Comparison of ENCODE assay signal across 7 cellular contexts in genomic region chr1:85463666-85464496, GRCh38. TPM values are rescaled to one million over a fixed set of nuclear protein-coding genes. Genes with fewer than 3 reads are reported as not detected.
DNase-seq lines count a peak whose midpoint lies in the region; ATAC-seq, FAIRE-seq and TF ChIP-seq lines count a peak whose summit lies in the region.

No MANE protein-coding gene starts in this region.

- no peaks in the 10 kb centered on the region for H3K27me3 ChIP-seq in MM.1S (replicated peaks; ENCODE audit: insufficient read depth, low read length)
- H3K27me3 ChIP-seq in stomach smooth muscle (ENCODE audit: control insufficient read depth in 1 of 2, insufficient read depth in 2 of 2, low read length in 2 of 2): no peaks in the 10 kb centered on the region

- H3K9ac ChIP-seq in MM.1S (ENCODE audit: low read length) (peak overlapping the region; percentile 49; the same call in 1 of the 2 replicates), kidney (ENCODE audit: low read length in 2 of 2) (peak overlapping the region; percentile 49 to 87), stomach smooth muscle (ENCODE audit: low read length in 2 of 2) (peak overlapping the region in 1 of 2 donors; percentile 74)

- peak overlapping the region; percentile 94 for H3K4me2 ChIP-seq in MM.1S (ENCODE audit: low read depth, low read length)

- no peaks in the 10 kb centered on the region for H3K9me3 Mint-ChIP-seq in MCF 10A (ENCODE audit: unreplicated experiment)

- H3K36me3 ChIP-seq in MM.1S (replicated peaks; ENCODE audit: insufficient read depth, low read length): no peaks in the 10 kb centered on the region
- no peaks in the 10 kb centered on the region for H3K36me3 ChIP-seq in kidney (ENCODE audit: control insufficient read depth in 1 of 2, insufficient read depth in 2 of 2, low read length in 2 of 2)
- no peaks in the 10 kb centered on the region for H3K36me3 ChIP-seq in stomach smooth muscle (ENCODE audit: control insufficient read depth in 2 of 2, insufficient read depth in 2 of 2, low read length in 2 of 2)

- peak overlapping the region; percentile 48 for H3K4me3 ChIP-seq in GM12865 (ENCODE audit: low read depth, low read length)
- peak overlapping the region; percentile 77 for H3K4me3 ChIP-seq in MM.1S (ENCODE audit: low read length)
- H3K4me3 ChIP-seq in kidney (ENCODE audit: low read length in 2 of 2): peak overlapping the region; percentile 68 to 83
- H3K4me3 ChIP-seq in stomach smooth muscle (ENCODE audit: low read length in 2 of 2): peak overlapping the region; percentile 80 to 83

- H3K79me2 ChIP-seq in MM.1S (ENCODE audit: low read length): peaks cover 7% of the 10 kb centered on the region; the same call in 1 of the 2 replicates

- POLR2A ChIA-PET in MCF 10A (lab: Yijun Ruan, JAX): interaction anchor here (0.6 to 2.4 kb wide), 18 partner anchors 9 to 238 kb away, joined by 3 to 16 read pairs (median 4); partner anchors contain the start of genes C1orf52 and CCN1

- DNase-seq in GM12865 (ENCODE audit: low read depth): no peak
- DNase-seq in MM.1S: no peak
- DNase-seq in MCF 10A (ENCODE audit: unreplicated experiment): peak; percentile 22
- peak; percentile 78 for DNase-seq in kidney
- DNase-seq in putamen (ENCODE audit: low spot score): no peak

- CTCF ChIA-PET in MCF 10A (lab: Yijun Ruan, JAX): interaction anchor here (0.6 to 1.3 kb wide), 8 partner anchors 11 to 1790 kb away, joined by 3 to 4 read pairs (median 4); partner anchors contain the start of gene CCN1

- H3K4me3 Mint-ChIP-seq in MCF 10A (ENCODE audit: unreplicated experiment): peak overlapping the region; percentile 57

- no peak for ATAC-seq in GM19397 (IDR thresholded peaks at IDR 0.05; ENCODE audit: unreplicated experiment)

- intact Hi-C loops in MCF 10A (cut with micrococcal nuclease): loop anchor here (2.0 to 10.0 kb wide), 2 partner anchors 57 to 139 kb away; no protein-coding TSS in a partner anchor
- intact Hi-C loops in kidney (cut with DNase I): no loop called here

- no peaks in the 10 kb centered on the region for H3K27me3 Mint-ChIP-seq in MCF 10A (ENCODE audit: insufficient read depth, unreplicated experiment)

- BruUV-seq in MCF 10A (replicated peaks; lab: Mats Ljungman, UMichigan): no TSS peak

- H3K27ac Mint-ChIP-seq in MCF 10A (ENCODE audit: low read depth, unreplicated experiment): no peak overlapping the region

- TF ChIP-seq CTCF in GM12865 (IDR thresholded peaks at IDR 0.05; ENCODE audit: insufficient read depth, low read depth, low read length, missing control alignments) (no peak), MM.1S (IDR thresholded peaks at IDR 0.05; ENCODE audit: low read length) (no peak), MCF 10A (IDR thresholded peaks at IDR 0.05; ENCODE audit: unreplicated experiment) (no peak), kidney (IDR thresholded peaks at IDR 0.05; ENCODE audit: borderline replicate concordance, extremely low read depth, insufficient read depth) (no peak)

- H3K36me3 Mint-ChIP-seq in MCF 10A (ENCODE audit: insufficient read depth, unreplicated experiment): no peaks in the 10 kb centered on the region

- H3K27ac ChIP-seq in MM.1S (ENCODE audit: low read length): no peak overlapping the region
- H3K27ac ChIP-seq in kidney (ENCODE audit: low read depth in 2 of 2, low read length in 2 of 2): peak overlapping the region; percentile 88 to 92
- no peak overlapping the region for H3K27ac ChIP-seq in stomach smooth muscle (ENCODE audit: low read length)

- no peaks in the 10 kb centered on the region for H3K9me2 ChIP-seq in MM.1S (replicated peaks; ENCODE audit: insufficient read depth, low read length)

- peaks cover 11% of the 10 kb centered on the region for H3K4me1 Mint-ChIP-seq in MCF 10A (ENCODE audit: insufficient read depth, unreplicated experiment)

- no peaks in the 10 kb centered on the region for H3K9me3 ChIP-seq in MM.1S (replicated peaks; ENCODE audit: insufficient read depth, low read length)
- no peaks in the 10 kb centered on the region for H3K9me3 ChIP-seq in kidney (ENCODE audit: control insufficient read depth in 1 of 2, low read length in 2 of 2)
- H3K9me3 ChIP-seq in stomach smooth muscle (ENCODE audit: control insufficient read depth in 2 of 2, low read length in 2 of 2): no peaks in the 10 kb centered on the region

- no peaks in the 10 kb centered on the region for H4K20me1 ChIP-seq in MM.1S (ENCODE audit: insufficient read depth, low read length)

- H3F3A ChIP-seq in MM.1S (ENCODE audit: insufficient read depth, low read length): no peaks in the 10 kb centered on the region

- no peak for FAIRE-seq in kidney (lab: Jason Lieb, UNC)

- H2AFZ ChIP-seq in MM.1S (ENCODE audit: low read length): peak overlapping the region; percentile 91

- peaks cover 7% of the 10 kb centered on the region; the same call in 1 of the 2 replicates for H3K4me1 ChIP-seq in MM.1S (ENCODE audit: low read length)
- H3K4me1 ChIP-seq in kidney (ENCODE audit: control insufficient read depth in 1 of 2, insufficient read depth in 1 of 2, low read depth in 1 of 2, low read length in 2 of 2): peaks cover 19 to 42% of the 10 kb centered on the region in 2 donors
- H3K4me1 ChIP-seq in stomach smooth muscle (ENCODE audit: control insufficient read depth, insufficient read depth, low read length): peaks cover 9% of the 10 kb centered on the region

RNA-seq across cellular contexts. Expression of gene DDAH1, which starts 1.1 kb away (rescaled TPM):
- total RNA-seq in MCF 10A (2022) (4.3 and 7.9 TPM in 2 replicates), kidney (73.1 TPM)
- polyA plus RNA-seq in kidney (ENCODE audit: insufficient read depth, low read depth, low replicate concordance): 98.9 TPM

Comparison
In these comparisons a context has a peak if more than half of its experiments do, and no peak if none do; other contexts are left out.
1. DNase-seq: peak in MCF 10A (single experiment) and kidney (single experiment); none in GM12865 (single experiment), MM.1S (single experiment) and putamen (single experiment).
2. H3K27ac ChIP-seq: peak in kidney (2 of 2); none in MM.1S (single experiment) and stomach smooth muscle (single experiment).
3. Peak in every context shown above with its lines, with median percentiles within 50 percentile points of each other: H3K4me3 ChIP-seq.